In the genomic region with DNA sequence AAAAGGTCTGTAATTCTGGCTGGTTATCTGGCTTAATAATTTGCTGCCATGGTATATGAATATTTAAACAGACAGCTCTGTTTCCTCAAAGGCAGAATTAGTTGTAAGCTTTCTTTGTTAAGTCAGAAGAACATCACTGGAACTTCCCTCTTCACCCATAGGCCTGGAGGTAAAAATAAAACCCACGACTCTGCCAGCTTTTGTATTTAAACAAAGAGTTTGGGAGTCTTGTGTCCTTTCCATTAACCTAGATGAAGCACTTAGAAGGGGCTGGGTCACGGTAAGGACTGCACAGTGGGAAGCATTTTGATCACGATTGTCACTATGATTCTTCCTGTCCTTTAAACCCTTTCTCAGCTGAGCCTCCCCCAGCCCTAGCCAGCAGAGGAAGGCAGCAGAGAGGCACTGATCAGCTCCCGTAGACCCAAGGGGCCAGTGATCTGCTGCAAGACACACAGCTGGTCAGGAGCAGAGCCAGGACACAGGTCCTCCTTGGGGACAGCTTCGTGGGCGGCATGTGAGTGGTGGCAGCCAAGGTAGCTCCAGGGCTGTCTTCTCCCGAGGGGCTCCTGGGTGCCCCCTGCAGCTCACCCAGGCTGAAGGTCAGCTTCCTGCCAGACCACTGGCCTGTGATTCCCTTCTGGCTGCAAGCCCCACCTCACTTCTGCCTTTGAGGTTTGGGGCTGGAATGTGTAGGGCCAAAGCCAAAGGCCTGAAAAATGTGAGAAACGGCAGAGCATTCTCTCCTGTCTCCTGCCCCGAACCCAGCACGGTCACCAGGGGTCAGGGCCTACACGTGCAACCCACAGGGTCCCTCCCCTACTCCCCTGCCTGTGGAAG, we compare ENCODE assay signal across 13 cellular contexts. TPM values are rescaled to one million over a fixed set of nuclear protein-coding genes. Genes with fewer than 3 reads are reported as not detected.
DNase-seq lines count a peak whose midpoint lies in the region; FAIRE-seq and TF ChIP-seq lines count a peak whose summit lies in the region.
"Had no signal": no experiment of that assay in that cellular context is flagged by ENCODE, and none has a peak within 500 bp of the region (broad histone marks: within the 10 kb centered on the region; RNA-seq: fewer than 3 reads in every experiment).

No MANE protein-coding gene starts in this region.

- intact Hi-C loops in adrenal gland (cut with DNase I), result no loop called here

- DNase-seq in SKM-1 treated with dmso at 0.1 percent for 144 hours (lab: John Stamatoyannopoulos, UW; ENCODE audit: unreplicated experiment) (peak; percentile 21), SKM-1 (lab: John Stamatoyannopoulos, UW; ENCODE audit: unreplicated experiment) (no peak), NT2/D1 (ENCODE audit: low read depth, low spot score) (no peak), retina (peak; percentile 64), DMS79 treated with DMSO at 0.1 percent for 48 hours (lab: John Stamatoyannopoulos, UW) (no peak), adrenal gland (no peak), small intestine (no peak)

- H3K27ac ChIP-seq in cingulate gyrus (ENCODE audit: low read depth, low read length) (peak overlapping the region; percentile 94), adrenal gland (peak overlapping the region in 1 of 5 donors; percentile 28), small intestine (ENCODE audit: low read depth in 1 of 2, low read length in 1 of 2) (no peak overlapping the region)
- H3K27ac ChIP-seq: prostate gland, SK-N-MC had no signal

- TF ChIP-seq CTCF in adrenal gland (IDR thresholded peaks at IDR 0.05), result no peak

- H3K4me3 ChIP-seq in NT2/D1 (ENCODE audit: insufficient read length, low read depth) (no peak overlapping the region), adrenal gland (no peak overlapping the region), small intestine (ENCODE audit: low read depth in 1 of 2, low read length in 2 of 2) (no peak overlapping the region)
- H3K4me3 ChIP-seq: prostate gland, SK-N-MC had no signal

- H3K27me3 ChIP-seq in NT2/D1 (ENCODE audit: insufficient read depth, insufficient read length), result peaks cover 3% of the 10 kb centered on the region
- H3K27me3 ChIP-seq in adrenal gland, result no peaks in the 10 kb centered on the region
- no peaks in the 10 kb centered on the region for H3K27me3 ChIP-seq in small intestine (ENCODE audit: control insufficient read depth in 2 of 2, insufficient read depth in 2 of 2, low read length in 2 of 2)

- no peaks in the 10 kb centered on the region for H3K36me3 ChIP-seq in NT2/D1 (ENCODE audit: insufficient read depth, insufficient read length, low read length)
- H3K36me3 ChIP-seq in adrenal gland (replicated peaks in 1 of 2), result no peaks in the 10 kb centered on the region
- no peaks in the 10 kb centered on the region for H3K36me3 ChIP-seq in small intestine (ENCODE audit: control insufficient read depth in 2 of 2, insufficient read depth in 2 of 2, low read length in 2 of 2)
- H3K36me3 ChIP-seq: prostate gland had no signal

- H3K4me1 ChIP-seq in NT2/D1 (ENCODE audit: insufficient read depth, insufficient read length) (peaks cover 53% of the 10 kb centered on the region), adrenal gland (replicated peaks in 1 of 2) (peaks cover 8 to 13% of the 10 kb centered on the region in 2 donors), small intestine (ENCODE audit: control insufficient read depth in 2 of 2, insufficient read depth in 1 of 2, low read depth in 1 of 2, low read length in 1 of 2) (no peaks in the 10 kb centered on the region)
- H3K4me1 ChIP-seq: prostate gland had no signal

- no peak for FAIRE-seq in small intestine (lab: Jason Lieb, UNC)
- FAIRE-seq: A204.1 had no signal

- peak overlapping the region; percentile 57 for H3K9ac ChIP-seq in NT2/D1 (ENCODE audit: insufficient read length, low read depth)

- TF ChIP-seq POLR2A in adrenal gland (IDR thresholded peaks at IDR 0.05), result no peak

- H3K9me3 ChIP-seq in NT2/D1 (ENCODE audit: insufficient read depth, low read length) (no peaks in the 10 kb centered on the region), adrenal gland (replicated peaks in 1 of 3) (no peaks in the 10 kb centered on the region), small intestine (ENCODE audit: control insufficient read depth, low read depth) (no peaks in the 10 kb centered on the region)
- H3K9me3 ChIP-seq: prostate gland had no signal

- WGBS in adrenal gland, 4 donors, result 64 to 73% (median 66%) methylated on average over 3 to 11 of the region's 11 CpGs
- WGBS in small intestine, 3 donors, result 61 to 78% (median 67%) methylated on average over 11 of the region's 11 CpGs

RNA-seq across cellular contexts. Expression of gene LAPTM5, which starts 4.0 kb away (rescaled TPM):
- total RNA-seq in adrenal gland, result 100 to 1,000 TPM in 5 of 8 donors, 10 to 100 TPM in 3; 24.0 to 176 (median 130) TPM
- polyA plus RNA-seq in adrenal gland (100 to 1,000 TPM in 1 of 3 donors, 10 to 100 TPM in 2; 85.9 to 177 (median 97.1) TPM), small intestine (10 to 100 TPM; 10.5 to 58.1 (median 50.0) TPM)

RNA-seq across cellular contexts. Expression of gene MATN1, which starts 38.1 kb away (rescaled TPM):
- under 1 TPM in 2 of 8 donors, not detected in 6; 0.27 to 0.55 TPM for total RNA-seq in adrenal gland
- under 1 TPM; 0.05 to 0.10 (median 0.08) TPM for polyA plus RNA-seq in adrenal gland
- polyA plus RNA-seq in small intestine, result under 1 TPM in 1 of 3 donors, not detected in 2; 0.03 TPM
- total RNA-seq: glomerular endothelial cell had no signal
- polyA plus RNA-seq: aorta had no signal

Comparison
In these comparisons a context has a peak if more than half of its experiments do, and no peak if none do; other contexts are left out.
1. DNase-seq: peak in SKM-1 treated with dmso at 0.1 percent for 144 hours (single experiment) and retina (single experiment); none in SKM-1 (single experiment), NT2/D1 (single experiment), DMS79 treated with DMSO at 0.1 percent for 48 hours (single experiment), adrenal gland (0 of 7) and small intestine (single experiment).